In genomic region chr11:120062561-120062930, GRCh38 we compare ENCODE assay signal across 17 cellular contexts.
A peak's percentile ranks its signal among the peaks of the same experiment; 100 is the strongest.
DNase-seq lines count a peak whose midpoint lies in the region; ATAC-seq and TF ChIP-seq lines count a peak whose summit lies in the region.
"Had no signal": no experiment of that assay in that cellular context is flagged by ENCODE, and none has a peak within 500 bp of the region (broad histone marks: within the 10 kb centered on the region; RNA-seq: fewer than 3 reads in every experiment).

No MANE protein-coding gene starts in this region.

- H3K27me3 ChIP-seq in ectodermal cell (ENCODE audit: control insufficient read depth, insufficient read depth, low read length, poor library complexity, severe bottlenecking) (no peaks in the 10 kb centered on the region), trophoblast cell (ENCODE audit: insufficient read depth, low read length) (no peaks in the 10 kb centered on the region)

- H3K36me3 Mint-ChIP-seq in mesothelial cell of epicardium: no peaks in the 10 kb centered on the region
- H3K36me3 Mint-ChIP-seq in glutamatergic neuron (ENCODE audit: unreplicated experiment): no peaks in the 10 kb centered on the region
- H3K36me3 Mint-ChIP-seq: CD4-positive, CD25-positive, alpha-beta regulatory T cell had no signal

- no peak overlapping the region for H3K9ac ChIP-seq in trophoblast cell (ENCODE audit: low read length)

- peak overlapping the region; percentile 49 for H4K8ac ChIP-seq in trophoblast cell (ENCODE audit: low read depth, low read length)

- H3K23ac ChIP-seq in trophoblast cell (ENCODE audit: low read length): no peak overlapping the region

- WGBS in ectodermal cell, 2 experiments: 77 to 82% methylated on average over 7 of the region's 7 CpGs
- no CpG with 5 or more reads among the region's 7 CpGs for WGBS in trophoblast cell (ENCODE audit: extremely low coverage, insufficient coverage, insufficient read length)

- no peak for ATAC-seq in GM18867 (IDR thresholded peaks at IDR 0.05; ENCODE audit: unreplicated experiment)
- ATAC-seq in left cardiac atrium: no peak
- ATAC-seq: HCT116 had no signal

- H4K91ac ChIP-seq in trophoblast cell (ENCODE audit: low read depth, low read length): peak overlapping the region; percentile 78

- H3K9me3 ChIP-seq in ectodermal cell (ENCODE audit: control insufficient read depth, low read length) (no peaks in the 10 kb centered on the region), trophoblast cell (ENCODE audit: insufficient read depth, low read depth, low read length) (no peaks in the 10 kb centered on the region)
- H3K9me3 ChIP-seq: Caco-2 had no signal

- H3K4me1 Mint-ChIP-seq in mesothelial cell of epicardium (peaks cover 88% of the 10 kb centered on the region), glutamatergic neuron (ENCODE audit: low read depth, unreplicated experiment) (peaks cover 22% of the 10 kb centered on the region)
- H3K4me1 Mint-ChIP-seq: B cell; CD4-positive, CD25-positive, alpha-beta regulatory T cell; IgD-negative memory B cell had no signal

- DNase-seq in mesothelial cell of epicardium (ENCODE audit: low spot score in 2 of 2, unreplicated experiment in 2 of 2): no peak
- no peak for DNase-seq in trophoblast cell
- no peak for DNase-seq in foreskin fibroblast
- no peak for DNase-seq in left cardiac atrium
- no peak for DNase-seq in glutamatergic neuron
- DNase-seq: CD4-positive, CD25-positive, alpha-beta regulatory T cell; EL; Kasumi-1; NCI-H1105; NCI-H1694; PC-9 had no signal

- peak overlapping the region; percentile 23 for H2BK12ac ChIP-seq in trophoblast cell (ENCODE audit: low read length)

- H3K27ac Mint-ChIP-seq in mesothelial cell of epicardium: peak overlapping the region; percentile 98
- H3K27ac Mint-ChIP-seq in glutamatergic neuron (ENCODE audit: unreplicated experiment): no peak overlapping the region
- H3K27ac Mint-ChIP-seq: B cell; CD4-positive, CD25-positive, alpha-beta regulatory T cell; IgD-negative memory B cell had no signal

- H3K79me2 ChIP-seq in trophoblast cell (ENCODE audit: control insufficient read depth, insufficient read depth, low read length, poor library complexity): peaks cover 6% of the 10 kb centered on the region

- H3K27ac ChIP-seq in ectodermal cell (ENCODE audit: insufficient read depth, low read depth, low read length, poor library complexity, severe bottlenecking) (peak overlapping the region; percentile 36), trophoblast cell (ENCODE audit: low read depth, low read length) (peak overlapping the region; percentile 74)
- H3K27ac ChIP-seq: PC-9 had no signal

- H3K79me1 ChIP-seq in trophoblast cell (ENCODE audit: low read length): peaks cover 30% of the 10 kb centered on the region

- peak overlapping the region; percentile 39 for H2BK120ac ChIP-seq in trophoblast cell (ENCODE audit: insufficient read depth, low read length, poor library complexity)

- H3K36me3 ChIP-seq in ectodermal cell (ENCODE audit: control insufficient read depth, insufficient read depth, low read length): no peaks in the 10 kb centered on the region
- H3K36me3 ChIP-seq in trophoblast cell (ENCODE audit: control insufficient read depth in 1 of 2, insufficient read depth in 2 of 2, low read length in 2 of 2): no peaks in the 10 kb centered on the region

- peak overlapping the region; percentile 6 for H2AK5ac ChIP-seq in trophoblast cell (ENCODE audit: low read length)

- peak overlapping the region; percentile 26 for H3K18ac ChIP-seq in trophoblast cell (ENCODE audit: low read length)

- no peak overlapping the region for H3K4me2 ChIP-seq in trophoblast cell (ENCODE audit: low read length)
- H3K4me2 ChIP-seq: PC-9 had no signal

- H3K27me3 Mint-ChIP-seq in mesothelial cell of epicardium (ENCODE audit: low read depth) (no peaks in the 10 kb centered on the region), glutamatergic neuron (ENCODE audit: unreplicated experiment) (peaks cover 7% of the 10 kb centered on the region)

- peak overlapping the region; percentile 25 for H3K14ac ChIP-seq in trophoblast cell (ENCODE audit: low read length)

- no peak overlapping the region for H3K4ac ChIP-seq in trophoblast cell (ENCODE audit: low read depth, low read length)

- peak overlapping the region; percentile 3 for H2BK5ac ChIP-seq in trophoblast cell (ENCODE audit: low read depth, low read length, poor library complexity)

- H3K4me3 ChIP-seq in ectodermal cell (ENCODE audit: insufficient read depth, low read depth, low read length): no peak overlapping the region
- no peak overlapping the region for H3K4me3 ChIP-seq in trophoblast cell (ENCODE audit: low read depth, low read length)
- no peak overlapping the region for H3K4me3 ChIP-seq in foreskin fibroblast (ENCODE audit: low read depth in 1 of 2, low read length in 2 of 2)
- H3K4me3 ChIP-seq: PC-9 had no signal

- no peak overlapping the region for H2AFZ ChIP-seq in trophoblast cell (ENCODE audit: insufficient read depth, low read length, poor library complexity)
- H2AFZ ChIP-seq: PC-9 had no signal

- H3K4me3 Mint-ChIP-seq in mesothelial cell of epicardium (peak overlapping the region; percentile 39), glutamatergic neuron (ENCODE audit: unreplicated experiment) (no peak overlapping the region)
- H3K4me3 Mint-ChIP-seq: B cell; CD4-positive, CD25-positive, alpha-beta regulatory T cell; IgD-negative memory B cell had no signal

- TF ChIP-seq CTCF in mesothelial cell of epicardium (IDR thresholded peaks at IDR 0.05; ENCODE audit: unreplicated experiment) (no peak), foreskin fibroblast (IDR thresholded peaks at IDR 0.05; ENCODE audit: low read depth, low read length) (no peak), glutamatergic neuron (IDR thresholded peaks at IDR 0.05; ENCODE audit: partially characterized antibody, unreplicated experiment) (no peak)

- no peaks in the 10 kb centered on the region for H3K9me3 Mint-ChIP-seq in mesothelial cell of epicardium
- H3K9me3 Mint-ChIP-seq in glutamatergic neuron (ENCODE audit: unreplicated experiment): no peaks in the 10 kb centered on the region
- H3K9me3 Mint-ChIP-seq: IgD-negative memory B cell had no signal

- H4K12ac ChIP-seq in trophoblast cell (ENCODE audit: low read depth, low read length): peak overlapping the region; percentile 3

- intact Hi-C loops in left cardiac atrium (cut with DNase I): no loop called here

- H3K4me1 ChIP-seq in ectodermal cell (ENCODE audit: control insufficient read depth, insufficient read depth, low read length) (peaks cover 42% of the 10 kb centered on the region), trophoblast cell (ENCODE audit: control insufficient read depth in 1 of 2, insufficient read depth in 2 of 2, low read length in 2 of 2) (peaks cover 29 to 42% of the 10 kb centered on the region in 2 experiments)
- H3K4me1 ChIP-seq: Caco-2 had no signal
